ENCODE assay signal across 8 cellular contexts in genomic region chr6:6749791-6750434, GRCh38.
DNase-seq lines count a peak whose midpoint lies in the region; ATAC-seq, FAIRE-seq and TF ChIP-seq lines count a peak whose summit lies in the region.

No MANE protein-coding gene starts in this region.

- DNase-seq in GM23248 (peak; percentile 95), RCC 7860 (ENCODE audit: low spot score) (peak; percentile 37), ascending aorta (ENCODE audit: low spot score in 2 of 2) (peak; percentile 27 to 68), iPS-NIHi7 (ENCODE audit: extremely low spot score) (peak; percentile 67)
- DNase-seq in naive thymus-derived CD8-positive, alpha-beta T cell, result no peak

- H3K9me3 Mint-ChIP-seq in naive thymus-derived CD8-positive, alpha-beta T cell, result no peaks in the 10 kb centered on the region

- in situ Hi-C loops in GM23248 (cut with MboI), result no loop called here

- H3K36me3 Mint-ChIP-seq in naive thymus-derived CD8-positive, alpha-beta T cell, result no peaks in the 10 kb centered on the region

- FAIRE-seq in RCC 7860 (lab: Jason Lieb, UNC), result no peak

- POLR2A ChIA-PET in naive thymus-derived CD8-positive, alpha-beta T cell (lab: Charles Lee), result interaction anchor here (0.6 kb wide), 1 partner anchor 865 kb away, joined by 4 read pairs; no protein-coding TSS in a partner anchor

- H3K4me2 ChIP-seq in GM23248 (ENCODE audit: unreplicated experiment), result peak overlapping the region; percentile 43

- peaks cover 0 to 3% (median 0%) of the 10 kb centered on the region in 5 donors for H3K27me3 Mint-ChIP-seq in naive thymus-derived CD8-positive, alpha-beta T cell

- peaks cover 13% of the 10 kb centered on the region for H3F3A ChIP-seq in GM23248 (ENCODE audit: insufficient read depth)

- H3K9me2 ChIP-seq in GM23248 (ENCODE audit: insufficient read depth), result no peaks in the 10 kb centered on the region

- H3K36me3 ChIP-seq in GM23248 (ENCODE audit: low read depth) (no peaks in the 10 kb centered on the region), ascending aorta (no peaks in the 10 kb centered on the region)

- peaks cover 4 to 27% (median 13%) of the 10 kb centered on the region in 4 donors for H3K4me1 Mint-ChIP-seq in naive thymus-derived CD8-positive, alpha-beta T cell

- no peaks in the 10 kb centered on the region for H3K9me3 ChIP-seq in GM23248 (ENCODE audit: low read depth)
- H3K9me3 ChIP-seq in ascending aorta, result no peaks in the 10 kb centered on the region

- H3K27me3 ChIP-seq in GM23248 (replicated peaks; ENCODE audit: insufficient read depth), result no peaks in the 10 kb centered on the region
- H3K27me3 ChIP-seq in ascending aorta, result no peaks in the 10 kb centered on the region

- 4 to 5% methylated on average over 15 of the region's 16 CpGs for WGBS in GM23248 (ENCODE audit: low coverage in 1 of 2, low lambda C conversion rate in 2 of 2, missing lambda C conversion rate in 2 of 2), 2 experiments

- H3K4me1 ChIP-seq in GM23248 (ENCODE audit: insufficient read depth) (peaks cover 24% of the 10 kb centered on the region), ascending aorta (no peaks in the 10 kb centered on the region)

- H3K4me3 ChIP-seq in GM23248 (peak overlapping the region; percentile 44; the same call in 1 of the 2 replicates), ascending aorta (peak overlapping the region in 1 of 2 donors; percentile 21), skin epidermis (no peak overlapping the region)

- peak overlapping the region; percentile 50 for H3K27ac ChIP-seq in GM23248
- no peak overlapping the region for H3K27ac ChIP-seq in ascending aorta
- peak overlapping the region in 20 of 21 experiments; percentile 11 to 89 (median 78) for H3K27ac ChIP-seq in skin epidermis

- no peak for TF ChIP-seq CTCF in ascending aorta (IDR thresholded peaks at IDR 0.05)

- intact Hi-C loops in ascending aorta (cut with DNase I), result no loop called here

- no peaks in the 10 kb centered on the region for H4K20me1 ChIP-seq in GM23248 (ENCODE audit: insufficient read depth)

- peak overlapping the region; percentile 87 for H2AFZ ChIP-seq in GM23248

- H3K27ac Mint-ChIP-seq in naive thymus-derived CD8-positive, alpha-beta T cell, result peak overlapping the region in 3 of 10 donors; percentile 21 to 69 (median 61)

- peak overlapping the region; percentile 44; the same call in 1 of the 2 replicates for H3K9ac ChIP-seq in GM23248

- ATAC-seq in naive thymus-derived CD8-positive, alpha-beta T cell, result no peak
- no peak for ATAC-seq in HG03439 (IDR thresholded peaks at IDR 0.05; ENCODE audit: unreplicated experiment)
- no peak for ATAC-seq in GM18870 (IDR thresholded peaks at IDR 0.05; ENCODE audit: unreplicated experiment)

- no peaks in the 10 kb centered on the region for H3K79me2 ChIP-seq in GM23248 (ENCODE audit: insufficient read depth)

- H3K4me3 Mint-ChIP-seq in naive thymus-derived CD8-positive, alpha-beta T cell, result peak overlapping the region in 3 of 10 donors; percentile 4 to 70 (median 39)

Comparison
In these comparisons a context has a peak if more than half of its experiments do, and no peak if none do; other contexts are left out.
1. DNase-seq: peak in GM23248 (single experiment), RCC 7860 (single experiment), ascending aorta (2 of 2) and iPS-NIHi7 (single experiment); none in naive thymus-derived CD8-positive, alpha-beta T cell (0 of 10).
2. H3K27ac ChIP-seq: peak in GM23248 (single experiment) and skin epidermis (20 of 21); none in ascending aorta (0 of 2).